ENCODE assay signal across 23 cellular contexts in the genomic region with DNA sequence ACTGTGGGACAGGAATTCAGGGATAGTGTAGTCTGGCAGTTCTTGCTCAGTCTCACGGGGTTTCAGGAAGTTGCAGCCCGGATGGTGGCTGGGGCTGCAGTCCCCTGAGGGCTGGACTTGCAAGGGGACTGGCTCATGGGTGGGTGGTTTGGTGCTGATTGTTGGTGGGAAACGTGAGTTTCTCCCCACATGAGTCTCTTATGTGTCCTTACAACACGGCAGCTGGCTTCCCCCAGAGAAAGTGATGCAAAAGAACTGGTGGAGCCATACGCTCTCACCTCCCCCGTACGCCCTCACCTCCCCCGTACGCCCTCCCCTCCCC.
"Had no signal": no experiment of that assay in that cellular context is flagged by ENCODE, and none has a peak within 500 bp of the region (broad histone marks: within the 10 kb centered on the region; RNA-seq: fewer than 3 reads in every experiment).

No MANE protein-coding gene starts in this region.

- H2AFZ ChIP-seq: hepatocyte had no signal

- DNase-seq: activated CD4-positive, alpha-beta memory T cell treated with anti-CD3 and anti-CD28 coated beads, Interleukin-2, amount 10 ng/mL, durations not matched to agents 7 days and 5 days; activated CD4-positive, alpha-beta T cell treated with anti-CD3 and anti-CD28 coated beads for 48 hours; activated CD4-positive, CD25-positive, alpha-beta regulatory T cell; activated T-cell treated with anti-CD3 and anti-CD28 coated beads, Interleukin-2, amount 50 U/mL, for 72 hours; aorta; caudate nucleus; effector CD8-positive, alpha-beta T cell; foreskin melanocyte; left ventricle myocardium inferior; nucleus accumbens; small intestine; stimulated activated CD4-positive, alpha-beta T cell treated with anti-CD3 and anti-CD28 coated beads, Interleukin-15, amount 100 ng/mL, for 24 hours; stimulated activated CD8-positive, alpha-beta memory T cell treated with anti-CD3 and anti-CD28 coated beads, Interleukin-4, amount 100 ng/mL, for 48 hours; stimulated activated naive B cell treated with anti-CD40 and anti-IgM and Interleukin-4, amounts not matched to agents 10 μg/mL and 1 μg/mL and 100 μg/mL, for 72 hours; T-helper 17 cell; transverse colon had no signal

- H3K79me2 ChIP-seq: hepatocyte had no signal

- H3K4me3 ChIP-seq: hepatocyte, left ventricle myocardium inferior, transverse colon, uterus had no signal

- H3K36me3 Mint-ChIP-seq: activated naive CD4-positive, alpha-beta T cell treated with anti-CD3 and anti-CD28 coated beads, Interleukin-2, amount 50 U/mL, for 72 hours; natural killer cell treated with Interleukin-12 subunit alpha and Interleukin-12 subunit beta and Interleukin-15 and Interleukin-18, amount 100 ng/mL, for 72 hours; stimulated activated naive B cell treated with anti-CD40 and anti-IgM and Interleukin-4, amounts not matched to agents 10 μg/mL and 1 μg/mL and 100 μg/mL, for 72 hours had no signal

- H3K27ac Mint-ChIP-seq: activated CD4-positive, alpha-beta memory T cell treated with anti-CD3 and anti-CD28 coated beads, Interleukin-2, amount 10 ng/mL, durations not matched to agents 7 days and 5 days; activated T-cell treated with anti-CD3 and anti-CD28 coated beads, Interleukin-2, amount 50 U/mL, for 72 hours; brain; dendritic cell treated with granulocyte-macrophage colony-stimulating factor and Interleukin-4, amounts not matched to agents 40 ng/mL and 50 ng/mL, for 4 days; natural killer cell treated with Interleukin-12 subunit alpha and Interleukin-12 subunit beta and Interleukin-15 and Interleukin-18, amount 100 ng/mL, for 72 hours; stimulated activated naive B cell treated with anti-CD40 and anti-IgM and Interleukin-4, amounts not matched to agents 10 μg/mL and 1 μg/mL and 100 μg/mL, for 72 hours; T-helper 17 cell had no signal

- H3K4me1 Mint-ChIP-seq: brain; stimulated activated naive B cell treated with anti-CD40 and anti-IgM and Interleukin-4, amounts not matched to agents 10 μg/mL and 1 μg/mL and 100 μg/mL, for 72 hours had no signal

- H3K27me3 Mint-ChIP-seq: activated CD4-positive, alpha-beta memory T cell treated with anti-CD3 and anti-CD28 coated beads, Interleukin-2, amount 10 ng/mL, durations not matched to agents 7 days and 5 days; dendritic cell treated with granulocyte-macrophage colony-stimulating factor and Interleukin-4, amounts not matched to agents 40 ng/mL and 50 ng/mL, for 4 days; natural killer cell treated with Interleukin-12 subunit alpha and Interleukin-12 subunit beta and Interleukin-15 and Interleukin-18, amount 100 ng/mL, for 72 hours; T-helper 17 cell had no signal

- FAIRE-seq: small intestine had no signal

- H3K4me3 Mint-ChIP-seq: activated CD4-positive, alpha-beta memory T cell treated with anti-CD3 and anti-CD28 coated beads, Interleukin-2, amount 10 ng/mL, durations not matched to agents 7 days and 5 days; activated T-cell treated with anti-CD3 and anti-CD28 coated beads, Interleukin-2, amount 50 U/mL, for 72 hours; brain; dendritic cell treated with granulocyte-macrophage colony-stimulating factor and Interleukin-4, amounts not matched to agents 40 ng/mL and 50 ng/mL, for 4 days; natural killer cell treated with Interleukin-12 subunit alpha and Interleukin-12 subunit beta and Interleukin-15 and Interleukin-18, amount 100 ng/mL, for 72 hours; stimulated activated naive B cell treated with anti-CD40 and anti-IgM and Interleukin-4, amounts not matched to agents 10 μg/mL and 1 μg/mL and 100 μg/mL, for 72 hours; T-helper 17 cell had no signal

- H3K9me3 ChIP-seq: left ventricle myocardium inferior, transverse colon, uterus had no signal

- H3K4me2 ChIP-seq: hepatocyte had no signal

- H3K36me3 ChIP-seq: transverse colon, uterus had no signal

- H3K27me3 ChIP-seq: hepatocyte, transverse colon, uterus had no signal

- H3K9me3 Mint-ChIP-seq: activated CD4-positive, alpha-beta memory T cell treated with anti-CD3 and anti-CD28 coated beads, Interleukin-2, amount 10 ng/mL, durations not matched to agents 7 days and 5 days; activated naive CD4-positive, alpha-beta T cell treated with anti-CD3 and anti-CD28 coated beads, Interleukin-2, amount 50 U/mL, for 72 hours; activated T-cell treated with anti-CD3 and anti-CD28 coated beads, Interleukin-2, amount 50 U/mL, for 72 hours; dendritic cell treated with granulocyte-macrophage colony-stimulating factor and Interleukin-4, amounts not matched to agents 40 ng/mL and 50 ng/mL, for 4 days; natural killer cell treated with Interleukin-12 subunit alpha and Interleukin-12 subunit beta and Interleukin-15 and Interleukin-18, amount 100 ng/mL, for 72 hours had no signal

- ATAC-seq: activated naive CD4-positive, alpha-beta T cell treated with anti-CD3 and anti-CD28 coated beads, Interleukin-2, amount 50 U/mL, for 72 hours; activated T-cell treated with anti-CD3 and anti-CD28 coated beads, Interleukin-2, amount 50 U/mL, for 72 hours; natural killer cell treated with Interleukin-12 subunit alpha and Interleukin-12 subunit beta and Interleukin-15 and Interleukin-18, amount 100 ng/mL, for 72 hours; sciatic nerve; stimulated activated naive B cell treated with anti-CD40 and anti-IgM and Interleukin-4, amounts not matched to agents 10 μg/mL and 1 μg/mL and 100 μg/mL, for 72 hours; T-helper 17 cell had no signal

- H3K27ac ChIP-seq: hepatocyte, left ventricle myocardium inferior, transverse colon, uterus had no signal
